Comparison of ENCODE assay signal across 9 cellular contexts in genomic region chr22:20524004-20524481, GRCh38. TPM values are rescaled to one million over a fixed set of nuclear protein-coding genes. Genes with fewer than 3 reads are reported as not detected.
DNase-seq lines count a peak whose midpoint lies in the region; ATAC-seq and TF ChIP-seq lines count a peak whose summit lies in the region.
"Had no signal": no experiment of that assay in that cellular context is flagged by ENCODE, and none has a peak within 500 bp of the region (broad histone marks: within the 10 kb centered on the region; RNA-seq: fewer than 3 reads in every experiment).

No MANE protein-coding gene starts in this region.

- CTCF ChIA-PET in OCI-LY7 (lab: Charles Lee; ENCODE audit: unreplicated experiment), result no interaction called here

- peak overlapping the region; percentile 68 to 90 for H3K27ac Mint-ChIP-seq in effector memory CD8-positive, alpha-beta T cell

- no peaks in the 10 kb centered on the region for H3K27me3 Mint-ChIP-seq in effector memory CD8-positive, alpha-beta T cell

- H2BK12ac ChIP-seq in neuronal stem cell (ENCODE audit: low read length), result no peak overlapping the region

- TF ChIP-seq CTCF in OCI-LY7 (conservative IDR thresholded peaks at IDR 0.05; ENCODE audit: low read length) (no peak), smooth muscle cell (IDR thresholded peaks at IDR 0.05; ENCODE audit: borderline replicate concordance, insufficient read depth, poor library complexity, severe bottlenecking) (no peak)

- H2AFZ ChIP-seq in OCI-LY7 (ENCODE audit: low read length), result no peak overlapping the region
- H2AFZ ChIP-seq in smooth muscle cell (ENCODE audit: low read depth), result no peak overlapping the region
- H2AFZ ChIP-seq in neuronal stem cell (ENCODE audit: low read length), result no peak overlapping the region

- TF ChIP-seq POLR2A in erythroblast (IDR thresholded peaks at IDR 0.05; ENCODE audit: low read length), result no peak

- H3K9ac ChIP-seq in smooth muscle cell (ENCODE audit: low read depth) (no peak overlapping the region), neuronal stem cell (ENCODE audit: low read depth, low read length, poor library complexity) (no peak overlapping the region)

- peak; percentile 79 for DNase-seq in NCI-H510A treated with DMSO at 0.1 percent for 48 hours (lab: John Stamatoyannopoulos, UW)
- DNase-seq in NCI-H510A (lab: John Stamatoyannopoulos, UW), result no peak
- DNase-seq in OCI-LY7 (ENCODE audit: low spot score), result peak; percentile 8
- peak in 1 of 3 experiments; percentile 9 for DNase-seq in effector memory CD8-positive, alpha-beta T cell
- no peak for DNase-seq in smooth muscle cell (lab: John Stamatoyannopoulos, UW; ENCODE audit: unreplicated experiment)
- DNase-seq in erythroblast (lab: John Stamatoyannopoulos, UW), result no peak
- DNase-seq in neuronal stem cell (ENCODE audit: low spot score), result no peak
- no peak for DNase-seq in putamen (ENCODE audit: low spot score)
- DNase-seq: stimulated activated CD4-positive, alpha-beta T cell treated with anti-CD3 and anti-CD28 coated beads, Interleukin-4, amount 100 ng/mL, for 1 hour had no signal

- no peaks in the 10 kb centered on the region for H3K9me2 ChIP-seq in OCI-LY7 (ENCODE audit: insufficient read depth, low read length)

- H4K8ac ChIP-seq in neuronal stem cell (ENCODE audit: low read depth, low read length), result no peak overlapping the region

- H3K4me3 Mint-ChIP-seq in effector memory CD8-positive, alpha-beta T cell, result peak overlapping the region; percentile 59 to 70

- H3K36me3 Mint-ChIP-seq in effector memory CD8-positive, alpha-beta T cell (ENCODE audit: insufficient read depth), result peaks cover 63% of the 10 kb centered on the region

- H3K9me3 ChIP-seq in OCI-LY7 (ENCODE audit: low read length), result no peaks in the 10 kb centered on the region
- no peaks in the 10 kb centered on the region for H3K9me3 ChIP-seq in smooth muscle cell (replicated peaks; ENCODE audit: low read depth)
- peaks cover 7 to 9% of the 10 kb centered on the region in 2 donors for H3K9me3 ChIP-seq in neuronal stem cell (replicated peaks in 1 of 2; ENCODE audit: control insufficient read depth in 2 of 2, insufficient read depth in 1 of 2, low read depth in 1 of 2, low read length in 2 of 2)

- H3K79me2 ChIP-seq in OCI-LY7 (ENCODE audit: insufficient read depth, low read depth, low read length), result peaks cover 44% of the 10 kb centered on the region
- peaks cover 97% of the 10 kb centered on the region for H3K79me2 ChIP-seq in smooth muscle cell (ENCODE audit: low read depth)

- H4K91ac ChIP-seq in neuronal stem cell (ENCODE audit: low read depth, low read length, poor library complexity), result no peak overlapping the region

- H2AK5ac ChIP-seq in neuronal stem cell (ENCODE audit: low read depth, low read length), result no peak overlapping the region

- no peak overlapping the region for H2BK120ac ChIP-seq in neuronal stem cell (ENCODE audit: low read depth, low read length)

- H3K36me3 ChIP-seq in OCI-LY7 (ENCODE audit: insufficient read depth, low read length) (peaks cover 68% of the 10 kb centered on the region), smooth muscle cell (ENCODE audit: low read depth) (no peaks in the 10 kb centered on the region), neuronal stem cell (replicated peaks in 1 of 2; ENCODE audit: control insufficient read depth in 2 of 2, insufficient read depth in 2 of 2, low read length in 2 of 2) (peaks cover 17 to 71% of the 10 kb centered on the region in 2 donors)

- H3K4me1 Mint-ChIP-seq in effector memory CD8-positive, alpha-beta T cell (ENCODE audit: low read depth in 2 of 2), result peaks cover 49 to 62% of the 10 kb centered on the region in 2 donors

- H3K4ac ChIP-seq in neuronal stem cell (ENCODE audit: low read length), result no peak overlapping the region

- H3K9me3 Mint-ChIP-seq in effector memory CD8-positive, alpha-beta T cell, result no peaks in the 10 kb centered on the region

- no peak overlapping the region for H3K18ac ChIP-seq in neuronal stem cell (ENCODE audit: low read length)

- BruUV-seq in OCI-LY7 (replicated peaks; lab: Mats Ljungman, UMichigan), result no TSS peak

- no peak overlapping the region for H2BK5ac ChIP-seq in neuronal stem cell (ENCODE audit: low read length)

- POLR2A ChIA-PET in OCI-LY7 (lab: Charles Lee), result interaction anchor here (0.6 to 1.2 kb wide), 2 partner anchors 16 to 24 kb away, joined by 3 read pairs; no protein-coding TSS in a partner anchor

- H2BK15ac ChIP-seq in neuronal stem cell (ENCODE audit: low read length), result no peak overlapping the region

- H3K4me1 ChIP-seq in OCI-LY7 (ENCODE audit: insufficient read depth, low read length, poor library complexity, severe bottlenecking) (peaks cover 17% of the 10 kb centered on the region), smooth muscle cell (ENCODE audit: low read depth) (peaks cover 23% of the 10 kb centered on the region), neuronal stem cell (ENCODE audit: control insufficient read depth in 2 of 2, insufficient read depth in 1 of 2, low read depth in 1 of 2, low read length in 2 of 2) (peaks cover 2 to 3% of the 10 kb centered on the region in 2 donors)

- no peak overlapping the region for H3K14ac ChIP-seq in neuronal stem cell (ENCODE audit: low read length)

- peak overlapping the region; percentile 21 for H3K27ac ChIP-seq in OCI-LY7 (ENCODE audit: low read depth, low read length, poor library complexity, severe bottlenecking)
- H3K27ac ChIP-seq in smooth muscle cell (ENCODE audit: low read depth), result peak overlapping the region; percentile 98
- no peak overlapping the region for H3K27ac ChIP-seq in neuronal stem cell (replicated peaks; ENCODE audit: low read length)

- no peaks in the 10 kb centered on the region for H4K20me1 ChIP-seq in OCI-LY7 (ENCODE audit: insufficient read depth, low read length)
- peaks cover 100% of the 10 kb centered on the region for H4K20me1 ChIP-seq in smooth muscle cell (ENCODE audit: low read depth)

- peaks cover 48% of the 10 kb centered on the region for H3F3A ChIP-seq in smooth muscle cell (ENCODE audit: low read depth)

- intact Hi-C loops in OCI-LY7 (cut with micrococcal nuclease; ENCODE audit: unreplicated experiment), result no loop called here

- no peaks in the 10 kb centered on the region for H3K27me3 ChIP-seq in smooth muscle cell (ENCODE audit: low read depth)
- no peaks in the 10 kb centered on the region for H3K27me3 ChIP-seq in neuronal stem cell (ENCODE audit: control insufficient read depth in 3 of 3, insufficient read depth in 3 of 3, low read depth in 1 of 3, low read length in 3 of 3)

- WGBS in smooth muscle cell (ENCODE audit: low lambda C conversion rate), result 39% methylated on average over 1 of the region's 1 CpG
- no CpG with 5 or more reads among the region's 1 CpG for WGBS in neuronal stem cell (ENCODE audit: extremely low coverage in 2 of 2, insufficient read length in 2 of 2, insufficient replicate concordance in 1 of 2), 2 donors

- H3K4me2 ChIP-seq in OCI-LY7 (ENCODE audit: low read length) (peak overlapping the region; percentile 7; the same call in 1 of the 2 replicates), smooth muscle cell (peak overlapping the region; percentile 23), neuronal stem cell (ENCODE audit: insufficient read depth, low read length, poor library complexity, severe bottlenecking) (no peak overlapping the region)

- ATAC-seq in effector memory CD8-positive, alpha-beta T cell (replicated peaks), result peak; percentile 66

- no peak overlapping the region for H3K23ac ChIP-seq in neuronal stem cell (ENCODE audit: low read depth, low read length, poor library complexity)

- no peak overlapping the region for H3K4me3 ChIP-seq in OCI-LY7 (ENCODE audit: low read depth, low read length, poor library complexity, severe bottlenecking)
- H3K4me3 ChIP-seq in smooth muscle cell, result no peak overlapping the region
- no peak overlapping the region for H3K4me3 ChIP-seq in neuronal stem cell (ENCODE audit: low read length in 2 of 2)

- peaks cover 8% of the 10 kb centered on the region for H3K79me1 ChIP-seq in neuronal stem cell (ENCODE audit: low read depth, low read length)

RNA-seq across cellular contexts. Expression of gene MED15, which starts 16.6 kb away (rescaled TPM):
- 26.7 and 28.7 TPM in 2 replicates for total RNA-seq in OCI-LY7 (2014; rRNA removed; shearing (Covaris generic))
- total RNA-seq in OCI-LY7 (2022), result 62.5 and 79.2 TPM in 2 replicates
- total RNA-seq in smooth muscle cell, result 25.3 and 29.2 TPM in 2 replicates
- 70.5 and 78.5 TPM in 2 replicates for polyA plus RNA-seq in smooth muscle cell
- polyA plus RNA-seq in neuronal stem cell (2013, experiment 1 of 2), result 35.8 TPM
- polyA plus RNA-seq in neuronal stem cell (2013, experiment 2 of 2), result 36.1 TPM

RNA-seq across cellular contexts. Expression of gene KLHL22, which starts 28.4 kb away (rescaled TPM):
- 11.4 and 14.8 TPM in 2 replicates for total RNA-seq in OCI-LY7 (2014; rRNA removed; shearing (Covaris generic))
- total RNA-seq in OCI-LY7 (2022), result 32.9 and 38.1 TPM in 2 replicates
- 17.1 and 26.1 TPM in 2 replicates for total RNA-seq in smooth muscle cell
- polyA plus RNA-seq in smooth muscle cell, result 18.1 and 27.3 TPM in 2 replicates
- polyA plus RNA-seq in neuronal stem cell (2013, experiment 1 of 2), result 14.3 TPM
- polyA plus RNA-seq in neuronal stem cell (2013, experiment 2 of 2), result 13.8 TPM

Comparison
In these comparisons a context has a peak if more than half of its experiments do, and no peak if none do; other contexts are left out.
1. DNase-seq: peak in NCI-H510A treated with DMSO at 0.1 percent for 48 hours (single experiment) and OCI-LY7 (single experiment); none in NCI-H510A (single experiment), smooth muscle cell (single experiment), erythroblast (0 of 2), neuronal stem cell (single experiment) and putamen (single experiment).